Comparison of ENCODE assay signal across 30 cellular contexts in the genomic region with DNA sequence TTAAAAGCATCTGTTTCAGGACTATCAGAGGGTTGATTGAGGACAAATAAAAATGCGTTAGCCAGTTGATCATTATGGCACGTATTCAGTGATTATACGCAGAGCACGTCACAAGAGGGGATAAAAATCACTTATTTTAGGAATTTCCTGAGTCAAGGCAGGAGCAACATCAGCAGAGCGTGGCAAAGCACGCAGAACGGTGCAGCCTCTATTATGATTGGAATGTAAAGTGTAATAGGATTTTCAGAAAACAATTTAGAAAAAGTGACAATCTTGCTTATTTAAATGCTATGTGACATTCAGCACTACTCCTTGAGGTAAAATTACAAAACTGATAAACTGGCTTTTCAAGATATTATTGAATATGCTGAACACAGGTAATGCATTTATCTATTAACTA.
"Had no signal": no experiment of that assay in that cellular context is flagged by ENCODE, and none has a peak within 500 bp of the region (broad histone marks: within the 10 kb centered on the region; RNA-seq: fewer than 3 reads in every experiment).

No MANE protein-coding gene starts in this region.

- H3K27ac ChIP-seq: cardiac muscle cell, SJCRH30 had no signal

- H3K4me1 ChIP-seq: SJCRH30 had no signal

- H3K9me3 Mint-ChIP-seq: activated CD4-positive, alpha-beta memory T cell treated with anti-CD3 and anti-CD28 coated beads for 36 hours; activated naive CD4-positive, alpha-beta T cell treated with anti-CD3 and anti-CD28 coated beads, Interleukin-2, amount 10 ng/mL, durations not matched to agents 7 days and 5 days; activated naive CD8-positive, alpha-beta T cell treated with anti-CD3 and anti-CD28 coated beads, Interleukin-2, amount 50 U/mL, for 24 hours; activated T-cell treated with anti-CD3 and anti-CD28 coated beads, Interleukin-2, amount 50 U/mL, for 4 hours; activated T-helper 1 cell treated with anti-CD3 and anti-CD28 coated beads, Interleukin-12 subunit alpha, Interleukin-12 subunit beta, Interleukin-2, Interleukin-4 antibody, amounts not matched to agents 30 ng/mL and 10 ng/mL and 1 ng/mL, durations not matched to agents 14 hours and 24 hours and 36 hours; central memory CD8-positive, alpha-beta T cell; T-helper 1 cell treated with Interleukin-12 subunit alpha and Interleukin-12 subunit beta and Interleukin-4 antibody, amounts not matched to agents 30 μg/mL and 1 μg/mL, for 36 hours; T-helper 2 cell treated with Interferon-gamma antibody and Interleukin-4, amounts not matched to agents 5 μg/mL and 100 μg/mL, for 36 hours; WTC11 had no signal

- H3K4me3 Mint-ChIP-seq: activated CD4-positive, alpha-beta memory T cell treated with anti-CD3 and anti-CD28 coated beads for 36 hours; activated naive CD4-positive, alpha-beta T cell treated with anti-CD3 and anti-CD28 coated beads, Interleukin-2, amount 10 ng/mL, durations not matched to agents 7 days and 5 days; activated naive CD8-positive, alpha-beta T cell; activated naive CD8-positive, alpha-beta T cell treated with anti-CD3 and anti-CD28 coated beads, Interleukin-2, amount 50 U/mL, for 24 hours; activated T-cell treated with anti-CD3 and anti-CD28 coated beads, Interleukin-2, amount 50 U/mL, for 4 hours; activated T-helper 1 cell treated with anti-CD3 and anti-CD28 coated beads, Interleukin-12 subunit alpha, Interleukin-12 subunit beta, Interleukin-2, Interleukin-4 antibody, amounts not matched to agents 30 ng/mL and 10 ng/mL and 1 ng/mL, durations not matched to agents 14 hours and 24 hours and 36 hours; central memory CD8-positive, alpha-beta T cell; T-helper 1 cell treated with Interleukin-12 subunit alpha and Interleukin-12 subunit beta and Interleukin-4 antibody, amounts not matched to agents 30 μg/mL and 1 μg/mL, for 36 hours; T-helper 2 cell treated with Interferon-gamma antibody and Interleukin-4, amounts not matched to agents 5 μg/mL and 100 μg/mL, for 36 hours; WTC11 had no signal

- H3K36me3 Mint-ChIP-seq: activated CD4-positive, alpha-beta memory T cell treated with anti-CD3 and anti-CD28 coated beads for 36 hours; activated naive CD4-positive, alpha-beta T cell treated with anti-CD3 and anti-CD28 coated beads, Interleukin-2, amount 10 ng/mL, durations not matched to agents 7 days and 5 days; activated naive CD8-positive, alpha-beta T cell; WTC11 had no signal

- ATAC-seq: activated CD4-positive, CD25-positive, alpha-beta regulatory T cell treated with anti-CD3 and anti-CD28 coated beads, Interleukin-2, amount 50 U/mL, for 24 hours; activated naive CD8-positive, alpha-beta T cell treated with anti-CD3 and anti-CD28 coated beads, Interleukin-2, amount 50 U/mL, for 24 hours; activated T-cell treated with anti-CD3 and anti-CD28 coated beads, Interleukin-2, amount 50 U/mL, for 4 hours; Panc1; WTC11 had no signal

- H3K4me2 ChIP-seq: SK-N-SH had no signal

- H3K9me2 ChIP-seq: SK-N-SH had no signal

- H3K36me3 ChIP-seq: cardiac muscle cell, MG63, SJCRH30 had no signal

- H3K27me3 ChIP-seq: cardiac muscle cell, SJCRH30 had no signal

- H3K9me3 ChIP-seq: MG63, SJCRH30, SK-N-SH had no signal

- H3K4me1 Mint-ChIP-seq: central memory CD8-positive, alpha-beta T cell had no signal

- H3K4me3 ChIP-seq: cardiac muscle cell, MG63, SJCRH30 had no signal

- DNase-seq: activated CD4-positive, alpha-beta memory T cell treated with anti-CD3 and anti-CD28 coated beads for 36 hours; activated CD4-positive, alpha-beta T cell treated with anti-CD3 and anti-CD28 coated beads for 4 hours; activated CD4-positive, alpha-beta T cell treated with anti-CD3 and anti-CD28 coated beads, Interleukin-2, amount 50 U/mL, for 1 hour; activated CD8-positive, alpha-beta memory T cell treated with anti-CD3 and anti-CD28 coated beads, Interleukin-2, amount 50 U/mL, for 4 hours; activated naive CD4-positive, alpha-beta T cell treated with anti-CD3 and anti-CD28 coated beads, Interleukin-2, amount 10 ng/mL, durations not matched to agents 7 days and 5 days; activated naive CD8-positive, alpha-beta T cell treated with anti-CD3 and anti-CD28 coated beads, Interleukin-2, amount 50 U/mL, for 24 hours; activated T-cell treated with anti-CD3 and anti-CD28 coated beads for 4 hours; activated T-cell treated with anti-CD3 and anti-CD28 coated beads, Interleukin-2, amount 50 U/mL, for 4 hours; amniotic stem cell; aorta; MG63; NCI-H1048; NCI-H1105 treated with DMSO at 0.1 percent for 48 hours; NCI-H1436; NCI-H1694; NCI-H1930; NCI-H226; NCI-H524 treated with DMSO at 0.1 percent for 48 hours; SHP77; SJCRH30; SK-N-SH had no signal

- H3K27me3 Mint-ChIP-seq: central memory CD8-positive, alpha-beta T cell had no signal

- H3K9ac ChIP-seq: SK-N-SH had no signal

- H3K27ac Mint-ChIP-seq: activated CD4-positive, alpha-beta memory T cell treated with anti-CD3 and anti-CD28 coated beads for 36 hours; activated naive CD4-positive, alpha-beta T cell treated with anti-CD3 and anti-CD28 coated beads, Interleukin-2, amount 10 ng/mL, durations not matched to agents 7 days and 5 days; activated naive CD8-positive, alpha-beta T cell; activated naive CD8-positive, alpha-beta T cell treated with anti-CD3 and anti-CD28 coated beads, Interleukin-2, amount 50 U/mL, for 24 hours; activated T-helper 1 cell treated with anti-CD3 and anti-CD28 coated beads, Interleukin-12 subunit alpha, Interleukin-12 subunit beta, Interleukin-2, Interleukin-4 antibody, amounts not matched to agents 30 ng/mL and 10 ng/mL and 1 ng/mL, durations not matched to agents 14 hours and 24 hours and 36 hours; T-helper 1 cell treated with Interleukin-12 subunit alpha and Interleukin-12 subunit beta and Interleukin-4 antibody, amounts not matched to agents 30 μg/mL and 1 μg/mL, for 36 hours; T-helper 2 cell treated with Interferon-gamma antibody and Interleukin-4, amounts not matched to agents 5 μg/mL and 100 μg/mL, for 36 hours; WTC11 had no signal
